In genomic region chr6:47299965-47300364, GRCh38 we compare ENCODE assay signal across 21 cellular contexts.
"Had no signal": no experiment of that assay in that cellular context is flagged by ENCODE, and none has a peak within 500 bp of the region (broad histone marks: within the 10 kb centered on the region; RNA-seq: fewer than 3 reads in every experiment).

No MANE protein-coding gene starts in this region.

- H3K27ac Mint-ChIP-seq: dendritic cell treated with granulocyte-macrophage colony-stimulating factor and Interleukin-4, amounts not matched to agents 40 ng/mL and 50 ng/mL, for 4 days; effector memory CD8-positive, alpha-beta T cell; endodermal cell; mesothelial cell of epicardium had no signal

- H3K36me3 ChIP-seq: colonic mucosa, gastroesophageal sphincter, heart left ventricle, left lung, lower lobe of right lung had no signal

- H3K27ac ChIP-seq: colonic mucosa, epithelial cell of prostate, foreskin keratinocyte, gastroesophageal sphincter, heart left ventricle, hepatocyte, left lung, lower lobe of right lung had no signal

- H3K27me3 ChIP-seq: colonic mucosa, foreskin keratinocyte, gastroesophageal sphincter, heart left ventricle, hepatocyte, left lung had no signal

- H3K4me3 ChIP-seq: colonic mucosa, gastroesophageal sphincter, heart left ventricle, hepatocyte, left lung, lower lobe of right lung, mucosa of descending colon had no signal

- H2AFZ ChIP-seq: hepatocyte had no signal

- ATAC-seq: effector memory CD8-positive, alpha-beta T cell; esophagus mucosa; foreskin keratinocyte; gastroesophageal sphincter; heart left ventricle; left cardiac atrium; left lung; left ventricle myocardium superior; lower lobe of right lung had no signal

- H3K4me3 Mint-ChIP-seq: dendritic cell treated with granulocyte-macrophage colony-stimulating factor and Interleukin-4, amounts not matched to agents 40 ng/mL and 50 ng/mL, for 4 days; effector memory CD8-positive, alpha-beta T cell; endodermal cell; mesothelial cell of epicardium had no signal

- H3K9me3 Mint-ChIP-seq: effector memory CD8-positive, alpha-beta T cell; endodermal cell had no signal

- H3K4me1 ChIP-seq: colonic mucosa, heart left ventricle, left lung had no signal

- H3K9me3 ChIP-seq: colonic mucosa, gastroesophageal sphincter, heart left ventricle, left lung, lower lobe of right lung, mucosa of descending colon had no signal

- H3K36me3 Mint-ChIP-seq: mesothelial cell of epicardium had no signal

- DNase-seq: colonic mucosa; cortex of kidney; effector CD8-positive, alpha-beta T cell; effector memory CD8-positive, alpha-beta T cell; endodermal cell; erythroblast; foreskin keratinocyte; heart left ventricle; hypothalamus; left cardiac atrium; left lung; left ventricle myocardium superior; lower lobe of right lung; mesenchymal stem cell; mucosa of descending colon had no signal

- H3K4me2 ChIP-seq: hepatocyte had no signal
